In genomic region chrX:77899081-77899828, GRCh38 we compare ENCODE assay signal across 1 cellular context.
TF ChIP-seq lines count a peak whose summit lies in the region.

COX7B (plus strand) TSS chrX:77899468; CDS start chrX:77899554, 86 bp downstream.

TF ChIP-seq in K562, 482 proteins besides CTCF, POLR2A, EP300 and RAD21 (continued from another document and continues in another):
- no peak for TF ChIP-seq ZFP36 (IDR thresholded peaks at IDR 0.05; ENCODE audit: low read depth, low read length, partially characterized antibody)
- TF ChIP-seq ZNF140 (CRISPR knock-in tag; IDR thresholded peaks at IDR 0.05), result no peak
- 0 out of 2 replicates have a peak, but pooled peaks have one; percentile 21 for TF ChIP-seq DIDO1 (tag; IDR thresholded peaks at IDR 0.05; ENCODE audit: low read depth)
- no peak for TF ChIP-seq ATF2 (CRISPR knock-in tag; IDR thresholded peaks at IDR 0.05)
- no peak for TF ChIP-seq PATZ1 (CRISPR knock-in tag; IDR thresholded peaks at IDR 0.05; ENCODE audit: borderline replicate concordance)
- TF ChIP-seq MTA2 (IDR thresholded peaks at IDR 0.05; ENCODE audit: low read depth), result no peak
- no peak for TF ChIP-seq KAT7 (CRISPR knock-in tag; IDR thresholded peaks at IDR 0.05; ENCODE audit: borderline replicate concordance)
- no peak for TF ChIP-seq ZNF384 (IDR thresholded peaks at IDR 0.05; ENCODE audit: low read depth, low read length)
- no peak for TF ChIP-seq NR2F6 (CRISPR knock-in tag; IDR thresholded peaks at IDR 0.05)
- TF ChIP-seq RNF219 (CRISPR knock-in tag; IDR thresholded peaks at IDR 0.05), result no peak
- no peak for TF ChIP-seq PCBP1 (IDR thresholded peaks at IDR 0.05; ENCODE audit: low read depth, low read length, poor library complexity, severe bottlenecking)
- TF ChIP-seq FOXP1 (CRISPR knock-in tag; IDR thresholded peaks at IDR 0.05), result no peak
- TF ChIP-seq ZNF23 (CRISPR knock-in tag; IDR thresholded peaks at IDR 0.05), result no peak
- no peak for TF ChIP-seq MXD1 (CRISPR knock-in tag; IDR thresholded peaks at IDR 0.05; ENCODE audit: borderline replicate concordance, poor library complexity, severe bottlenecking)
- no peak for TF ChIP-seq JUNB (CRISPR knock-in tag; conservative IDR thresholded peaks at IDR 0.05)
- no peak for TF ChIP-seq ZNF561 (CRISPR knock-in tag; conservative IDR thresholded peaks at IDR 0.05)
- 0 out of 2 replicates have a peak, but pooled peaks have one; percentile 42 for TF ChIP-seq TEAD4 (IDR thresholded peaks at IDR 0.05; ENCODE audit: low read length)
- no peak for TF ChIP-seq TEAD4 (CRISPR knock-in tag; IDR thresholded peaks at IDR 0.05; ENCODE audit: borderline replicate concordance)
- no peak for TF ChIP-seq PHB (CRISPR knock-in tag; IDR thresholded peaks at IDR 0.05)
- no peak for TF ChIP-seq TSC22D4 (tag; IDR thresholded peaks at IDR 0.05)
- no peak for TF ChIP-seq ZNF830 (CRISPR knock-in tag; IDR thresholded peaks at IDR 0.05)
- no peak for TF ChIP-seq CUX1 (CRISPR knock-in tag; IDR thresholded peaks at IDR 0.05)
- no peak for TF ChIP-seq ZNF589 (CRISPR knock-in tag; IDR thresholded peaks at IDR 0.05; ENCODE audit: low read depth)
- 0 out of 4 replicates have a peak, but pooled peaks of 1 of the 2 experiments have one; percentile 43 for TF ChIP-seq ZNF639 (CRISPR knock-in tag; conservative IDR thresholded peaks at IDR 0.05 in 1 of 2, IDR thresholded peaks at IDR 0.05 in 1 of 2)
- peak; percentile 67 for TF ChIP-seq PML (IDR thresholded peaks at IDR 0.05; ENCODE audit: low read length)
- no peak for TF ChIP-seq ZNF282 (CRISPR knock-in tag; IDR thresholded peaks at IDR 0.05)
- no peak for TF ChIP-seq THAP12 (CRISPR knock-in tag; IDR thresholded peaks at IDR 0.05)
- no peak for TF ChIP-seq PKNOX1 (IDR thresholded peaks at IDR 0.05)
- TF ChIP-seq ZNF717 (CRISPR knock-in tag; IDR thresholded peaks at IDR 0.05), result no peak
- TF ChIP-seq PHF20 (IDR thresholded peaks at IDR 0.05; ENCODE audit: partially characterized antibody), result no peak
- TF ChIP-seq YBX1 (IDR thresholded peaks at IDR 0.05), result no peak
- TF ChIP-seq TFAP4 (CRISPR knock-in tag; IDR thresholded peaks at IDR 0.05; ENCODE audit: borderline replicate concordance), result no peak
- TF ChIP-seq RREB1 (CRISPR knock-in tag; IDR thresholded peaks at IDR 0.05), result no peak
